ENCODE assay signal across 15 cellular contexts in genomic region chr4:170270628-170271027, GRCh38.
"Had no signal": no experiment of that assay in that cellular context is flagged by ENCODE, and none has a peak within 500 bp of the region (broad histone marks: within the 10 kb centered on the region; RNA-seq: fewer than 3 reads in every experiment).

No MANE protein-coding gene starts in this region.

- H3K9me3 ChIP-seq: thyroid gland had no signal

- H3K27me3 ChIP-seq: cardiac muscle cell, neural progenitor cell, thyroid gland had no signal

- H3K4me3 ChIP-seq: cardiac muscle cell, neural progenitor cell, thyroid gland had no signal

- H3K9ac ChIP-seq: neural progenitor cell had no signal

- H3K4me2 ChIP-seq: neural progenitor cell had no signal

- H3K4me1 ChIP-seq: neural progenitor cell, thyroid gland had no signal

- DNase-seq: activated B cell treated with CpG ODN at 0.5 μM for 24 hours; activated CD4-positive, alpha-beta memory T cell treated with anti-CD3 and anti-CD28 coated beads, Interleukin-2, amount 10 ng/mL, durations not matched to agents 7 days and 5 days; activated CD4-positive, alpha-beta T cell treated with anti-CD3 and anti-CD28 coated beads for 48 hours; activated CD8-positive, alpha-beta memory T cell treated with anti-CD3 and anti-CD28 coated beads, Interleukin-2, amount 10 ng/mL, durations not matched to agents 7 days and 5 days; activated naive CD4-positive, alpha-beta T cell; activated naive CD8-positive, alpha-beta T cell treated with anti-CD3 and anti-CD28 coated beads, Interleukin-2, amount 10 ng/mL, durations not matched to agents 7 days and 5 days; amygdala; effector memory CD8-positive, alpha-beta T cell; immature natural killer cell; naive thymus-derived CD4-positive, alpha-beta T cell; stimulated activated naive CD4-positive, alpha-beta T cell; thyroid gland had no signal

- H3K36me3 ChIP-seq: cardiac muscle cell, neural progenitor cell, thyroid gland had no signal

- H2AFZ ChIP-seq: neural progenitor cell had no signal

- ATAC-seq: activated CD8-positive, alpha-beta memory T cell treated with anti-CD3 and anti-CD28 coated beads, Interleukin-2, amount 10 ng/mL, durations not matched to agents 7 days and 5 days; activated T-helper 17 cell treated with anti-CD3 and anti-CD28 coated beads, Interleukin-2, amount 50 U/mL, for 72 hours; effector memory CD8-positive, alpha-beta T cell; naive thymus-derived CD4-positive, alpha-beta T cell had no signal

- H3K27ac ChIP-seq: cardiac muscle cell, neural progenitor cell, thyroid gland had no signal
